ENCODE assay signal across 8 cellular contexts in genomic region chr10:22805304-22805703, GRCh38.
A peak's percentile ranks its signal among the peaks of the same experiment; 100 is the strongest.
DNase-seq lines count a peak whose midpoint lies in the region; ATAC-seq and TF ChIP-seq lines count a peak whose summit lies in the region.

No MANE protein-coding gene starts in this region.

- no peak overlapping the region for H3K4me3 Mint-ChIP-seq in chondrocyte (ENCODE audit: unreplicated experiment)

- peak; percentile 71 for TF ChIP-seq CTCF in chondrocyte (IDR thresholded peaks at IDR 0.05)

- no peaks in the 10 kb centered on the region for H3K27me3 Mint-ChIP-seq in chondrocyte (ENCODE audit: low read depth)

- ATAC-seq in GM19395 (IDR thresholded peaks at IDR 0.05; ENCODE audit: unreplicated experiment) (no peak), GM21447 (IDR thresholded peaks at IDR 0.05; ENCODE audit: unreplicated experiment) (no peak)

- peak overlapping the region; percentile 84 for H3K27ac Mint-ChIP-seq in chondrocyte (ENCODE audit: unreplicated experiment)

- no peaks in the 10 kb centered on the region for H3K9me3 Mint-ChIP-seq in chondrocyte (ENCODE audit: low read depth)

- H3K4me1 Mint-ChIP-seq in chondrocyte (ENCODE audit: low read depth) = peaks cover 55% of the 10 kb centered on the region

- DNase-seq in ELR (ENCODE audit: low read depth) (peak; percentile 80), NCI-H2107 treated with DMSO at 0.1 percent for 48 hours (lab: John Stamatoyannopoulos, UW; ENCODE audit: unreplicated experiment) (peak; percentile 61), chondrocyte (ENCODE audit: low spot score) (no peak), nucleus accumbens (lab: John Stamatoyannopoulos, UW) (peak in 51 of 56 donors; percentile 11 to 86 (median 59)), Kasumi-1 (lab: John Stamatoyannopoulos, UW) (no peak), MV-4-11 (lab: John Stamatoyannopoulos, UW) (no peak)

- H3K36me3 Mint-ChIP-seq in chondrocyte (ENCODE audit: low read depth) = no peaks in the 10 kb centered on the region

Comparison
In these comparisons a context has a peak if more than half of its experiments do, and no peak if none do; other contexts are left out.
1. DNase-seq: peak in ELR (single experiment), NCI-H2107 treated with DMSO at 0.1 percent for 48 hours (single experiment) and nucleus accumbens (51 of 56); none in chondrocyte (single experiment), Kasumi-1 (0 of 2) and MV-4-11 (single experiment).